In the genomic region with DNA sequence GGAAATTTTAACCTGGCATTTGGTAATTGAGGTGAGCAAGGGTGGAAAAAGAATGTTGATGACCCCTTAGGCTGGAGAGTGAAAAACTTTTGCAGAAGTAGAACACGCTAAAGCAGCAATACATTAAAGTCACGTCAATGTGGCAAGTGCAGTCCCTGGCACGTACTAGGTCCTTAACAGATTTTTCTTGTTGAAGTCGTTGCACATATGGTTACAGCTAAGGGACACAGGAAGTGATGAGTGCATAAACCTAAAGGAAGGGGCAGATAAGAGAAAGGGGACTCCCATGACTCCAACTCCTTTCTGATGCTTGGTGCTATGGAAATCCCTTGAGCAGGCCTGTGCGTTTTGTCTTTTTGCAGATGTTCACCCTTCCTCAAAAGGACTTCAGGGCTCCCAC, we compare ENCODE assay signal across 10 cellular contexts. TPM values are rescaled to one million over a fixed set of nuclear protein-coding genes. Genes with fewer than 3 reads are reported as not detected.
A peak's percentile ranks its signal among the peaks of the same experiment; 100 is the strongest.
DNase-seq lines count a peak whose midpoint lies in the region; ATAC-seq, FAIRE-seq and TF ChIP-seq lines count a peak whose summit lies in the region.
"Had no signal": no experiment of that assay in that cellular context is flagged by ENCODE, and none has a peak within 500 bp of the region (broad histone marks: within the 10 kb centered on the region; RNA-seq: fewer than 3 reads in every experiment).

No MANE protein-coding gene starts in this region.

- H4K20me1 ChIP-seq in GM12878 (ENCODE audit: control insufficient read depth, insufficient read depth), result no peaks in the 10 kb centered on the region

- no peak overlapping the region; the same call in 1 of the 2 replicates for H2AFZ ChIP-seq in GM12878 (ENCODE audit: control insufficient read depth, low read depth, low read length)

- POLR2A ChIA-PET in GM12878 (lab: Charles Lee), result no interaction called here
- POLR2A ChIA-PET in naive thymus-derived CD4-positive, alpha-beta T cell (lab: Charles Lee), result interaction anchor here (2.5 kb wide), 1 partner anchor 186 kb away, joined by 11 read pairs; a partner anchor contains a TSS

- no peaks in the 10 kb centered on the region; a peak in 1 of 4 replicates for H3K36me3 ChIP-seq in GM12878 (ENCODE audit: control insufficient read depth in 2 of 2, insufficient read depth in 2 of 2, low read length in 1 of 2)
- H3K36me3 ChIP-seq in naive thymus-derived CD4-positive, alpha-beta T cell (ENCODE audit: control insufficient read depth in 2 of 3, insufficient read depth in 3 of 3, low read length in 3 of 3), result no peaks in the 10 kb centered on the region

- WGBS in GM12878 (ENCODE audit: insufficient coverage, insufficient replicate concordance, low lambda C conversion rate, missing lambda C conversion rate), result 58% methylated on average over 5 of the region's 5 CpGs

- peak overlapping the region; percentile 80 for H3K4me3 ChIP-seq in GM12878
- H3K4me3 ChIP-seq in naive thymus-derived CD4-positive, alpha-beta T cell (ENCODE audit: low read length), result no peak overlapping the region

- H3K27ac ChIP-seq in GM12878 (ENCODE audit: control insufficient read depth, insufficient read depth), result peak overlapping the region; percentile 43; the same call in 1 of the 2 replicates
- no peak overlapping the region for H3K27ac ChIP-seq in naive thymus-derived CD4-positive, alpha-beta T cell (ENCODE audit: low read depth, low read length)
- H3K27ac ChIP-seq: HL-60 had no signal

- peak overlapping the region; percentile 78 for H3K4me2 ChIP-seq in GM12878 (ENCODE audit: control insufficient read depth, insufficient read depth)

- no peak for DNase-seq in CD14-positive monocyte (ENCODE audit: low spot score)
- DNase-seq in MV-4-11 (lab: John Stamatoyannopoulos, UW), result peak; percentile 68
- DNase-seq in GM12878 (ENCODE audit: low read depth, low spot score), result no peak
- no peak for DNase-seq in naive thymus-derived CD4-positive, alpha-beta T cell
- DNase-seq in dermis blood vessel endothelial cell, result no peak
- DNase-seq in NCI-H2107 treated with DMSO at 0.1 percent for 48 hours (lab: John Stamatoyannopoulos, UW; ENCODE audit: unreplicated experiment), result no peak
- DNase-seq in NCI-H748 (lab: John Stamatoyannopoulos, UW; ENCODE audit: unreplicated experiment), result no peak

- H3K4me1 Mint-ChIP-seq in CD14-positive monocyte, result peaks cover 20% of the 10 kb centered on the region
- H3K4me1 Mint-ChIP-seq in naive thymus-derived CD4-positive, alpha-beta T cell, result peaks cover 12 to 53% (median 26%) of the 10 kb centered on the region in 7 donors

- no TSS peak for BruUV-seq in GM12878 (replicated peaks; lab: Mats Ljungman, UMichigan)

- no peaks in the 10 kb centered on the region for H3K27me3 ChIP-seq in GM12878 (replicated peaks in 1 of 2; ENCODE audit: control insufficient read depth in 2 of 2, insufficient read depth in 2 of 2, low read length in 1 of 2)
- H3K27me3 ChIP-seq in naive thymus-derived CD4-positive, alpha-beta T cell (ENCODE audit: control insufficient read depth in 2 of 2, insufficient read depth in 2 of 2, low read length in 2 of 2), result no peaks in the 10 kb centered on the region

- H3K9ac ChIP-seq in GM12878 (ENCODE audit: control insufficient read depth, insufficient read depth, low read length), result peak overlapping the region; percentile 81

- RAD21 ChIA-PET in GM12878 (lab: Charles Lee; ENCODE audit: unreplicated experiment), result interaction anchor here (1.4 kb wide), 1 partner anchor 27 kb away, joined by 3 read pairs; no protein-coding TSS in a partner anchor

- SMC1A ChIA-PET in GM12878 (lab: Charles Lee; ENCODE audit: uncharacterized antibody, unreplicated experiment), result interaction anchor here (1.3 kb wide), 1 partner anchor 37 kb away, joined by 3 read pairs; no protein-coding TSS in a partner anchor

- no peaks in the 10 kb centered on the region for H3K9me3 ChIP-seq in GM12878 (replicated peaks; ENCODE audit: control insufficient read depth, insufficient read depth, low read length)
- no peaks in the 10 kb centered on the region for H3K9me3 ChIP-seq in naive thymus-derived CD4-positive, alpha-beta T cell (ENCODE audit: control insufficient read depth in 2 of 3, low read length in 3 of 3)

- TF ChIP-seq POLR2A in GM12878 (IDR thresholded peaks at IDR 0.05; ENCODE audit: low read depth, low read length), result no peak

- H3K4me1 ChIP-seq in GM12878 (ENCODE audit: control insufficient read depth, insufficient read depth, low read length), result peaks cover 11% of the 10 kb centered on the region
- peaks cover 6 to 12% of the 10 kb centered on the region in 2 donors for H3K4me1 ChIP-seq in naive thymus-derived CD4-positive, alpha-beta T cell (ENCODE audit: control insufficient read depth in 2 of 2, insufficient read depth in 2 of 2, low read length in 2 of 2)

- no peak for TF ChIP-seq EP300 in GM12878 (IDR thresholded peaks at IDR 0.05; ENCODE audit: borderline replicate concordance in 1 of 2, control insufficient read depth in 1 of 2, low read depth in 2 of 2, low read length in 2 of 2)

- peaks cover 2% of the 10 kb centered on the region for H3K79me2 ChIP-seq in GM12878 (ENCODE audit: control insufficient read depth, insufficient read depth, low read length)

- TF ChIP-seq RAD21 in GM12878 (IDR thresholded peaks at IDR 0.05; ENCODE audit: insufficient read depth, low read depth, low read length), result no peak

- H3K27me3 Mint-ChIP-seq in CD14-positive monocyte (ENCODE audit: low read depth in 3 of 3), result peaks cover 0 to 4% (median 1%) of the 10 kb centered on the region in 3 donors
- no peaks in the 10 kb centered on the region for H3K27me3 Mint-ChIP-seq in naive thymus-derived CD4-positive, alpha-beta T cell

- in situ Hi-C loops in GM12878 (cut with MboI), result no loop called here

- TF ChIP-seq CTCF in CD14-positive monocyte (IDR thresholded peaks at IDR 0.05), result no peak
- no peak for TF ChIP-seq CTCF in GM12878 (IDR thresholded peaks at IDR 0.05 in 2 of 3, conservative IDR thresholded peaks at IDR 0.05 in 1 of 3; ENCODE audit: control insufficient read depth in 2 of 3, extremely low read depth in 1 of 3, insufficient read depth in 1 of 3, low read depth in 3 of 3, low read length in 3 of 3)

- H3K36me3 Mint-ChIP-seq in CD14-positive monocyte, result peaks cover 8 to 16% of the 10 kb centered on the region in 2 donors
- peaks cover 0 to 23% (median 15%) of the 10 kb centered on the region in 5 donors for H3K36me3 Mint-ChIP-seq in naive thymus-derived CD4-positive, alpha-beta T cell

- FAIRE-seq in GM12878 (lab: Jason Lieb, UNC), result peak; percentile 86
- FAIRE-seq: small intestine had no signal

- H3K9me3 Mint-ChIP-seq in CD14-positive monocyte, result peaks cover 0 to 4% (median 0%) of the 10 kb centered on the region in 7 donors
- H3K9me3 Mint-ChIP-seq in naive thymus-derived CD4-positive, alpha-beta T cell, result no peaks in the 10 kb centered on the region

- intact Hi-C loops in CD14-positive monocyte (cut with micrococcal nuclease) (no loop called here), GM12878 (cut with micrococcal nuclease; ENCODE audit: unreplicated experiment) (loop anchor here (10.0 kb wide), 1 partner anchor 122 kb away; a partner anchor contains a TSS)
- intact Hi-C loops in naive thymus-derived CD4-positive, alpha-beta T cell (cut with micrococcal nuclease), result loop anchor here (2.0 to 10.0 kb wide), 6 partner anchors 172 to 1738 kb away; a partner anchor contains a TSS

- H3K27ac Mint-ChIP-seq in CD14-positive monocyte, result peak overlapping the region; percentile 76 to 96 (median 94)
- peak overlapping the region in 7 of 9 donors; percentile 84 to 97 (median 94) for H3K27ac Mint-ChIP-seq in naive thymus-derived CD4-positive, alpha-beta T cell

- no peak for ATAC-seq in GM12878
- ATAC-seq in naive thymus-derived CD4-positive, alpha-beta T cell, result no peak
- ATAC-seq in GM21528 (IDR thresholded peaks at IDR 0.05; ENCODE audit: low FRiP score, unreplicated experiment), result no peak

- peak overlapping the region; percentile 95 for H3K4me3 Mint-ChIP-seq in CD14-positive monocyte
- H3K4me3 Mint-ChIP-seq in naive thymus-derived CD4-positive, alpha-beta T cell, result peak overlapping the region; percentile 79 to 97 (median 94)

- CTCF ChIA-PET in GM12878 (lab: Yijun Ruan, JAX), result interaction anchor here (1.1 to 10.8 kb wide), 4 partner anchors 10 to 218 kb away, joined by 3 to 77 read pairs (median 5); a partner anchor contains a TSS
- CTCF ChIA-PET in naive thymus-derived CD4-positive, alpha-beta T cell (lab: Charles Lee), result interaction anchor here (1.0 kb wide), 1 partner anchor 58 kb away, joined by 3 read pairs; no protein-coding TSS in a partner anchor

RNA-seq across cellular contexts. Expression of a gene that starts 1.2 kb away (rescaled TPM):
- 1 to 10 TPM; 1.3 to 1.7 TPM for polyA plus RNA-seq in CD14-positive monocyte
- total RNA-seq in GM12878 (2013; cell fraction: nucleolus; rRNA removed), result 105 and 113 TPM in 2 replicates
- 18.7 and 22.8 TPM in 2 replicates for total RNA-seq in GM12878 (2014; rRNA removed)
- total RNA-seq in GM12878 (2014; rRNA removed; fragmentation: Illumina TruSeq; extraction: Trizol), result 13.6 and 14.4 TPM in 2 replicates
- 25.2 and 25.4 TPM in 2 replicates for total RNA-seq in GM12878 (2021)
- 21.2 TPM for polyA plus RNA-seq in GM12878 (2011; ENCODE audit: low read depth)
- 25.5 and 29.8 TPM in 2 replicates for polyA plus RNA-seq in GM12878 (2011; rRNA removed)
- 22.5 and 30.3 TPM in 2 replicates for polyA plus RNA-seq in GM12878 (2011; cell fraction: cytosol; rRNA removed)
- polyA plus RNA-seq in GM12878 (2011; cell fraction: nucleus; rRNA removed), result 273 and 333 TPM in 2 replicates
- polyA plus RNA-seq in GM12878 (2012), result 23.9 and 29.8 TPM in 2 replicates
- 16.9 and 17.5 TPM in 2 replicates for polyA plus RNA-seq in GM12878 (2014; fragmentation: Illumina TruSeq; extraction: Trizol)
- 1 to 10 TPM; 4.8 to 5.4 TPM for polyA plus RNA-seq in GM12878 (2014; fragmentation: Nextera tagmentation; extraction: Ambion mirVana)
- polyA plus RNA-seq in GM12878 (2014; rRNA removed), result 32.6 and 35.9 TPM in 2 replicates
- 10 to 100 TPM; 14.3 to 16.5 TPM for polyA plus RNA-seq in GM12878 (2016; fragmentation: Nextera tagmentation; extraction: Ambion mirVana)
- 12.0 and 18.2 TPM in 2 replicates for polyA minus RNA-seq in GM12878 (2011; rRNA and poly(A)+ RNA removed)
- polyA minus RNA-seq in GM12878 (2011; cell fraction: cytosol; rRNA and poly(A)+ RNA removed), result 5.3 and 8.0 TPM in 2 replicates
- polyA minus RNA-seq in GM12878 (2011; cell fraction: nucleus; rRNA and poly(A)+ RNA removed), result 32.4 and 40.9 TPM in 2 replicates
- 10 to 100 TPM; 25.1 to 79.2 (median 57.6) TPM for total RNA-seq in naive thymus-derived CD4-positive, alpha-beta T cell
- 1 to 10 TPM; 1.4 to 3.1 TPM for polyA plus RNA-seq in naive thymus-derived CD4-positive, alpha-beta T cell
- total RNA-seq in dermis blood vessel endothelial cell, result 8.2 and 9.0 TPM in 2 replicates

RNA-seq across cellular contexts. Expression of a gene that starts 19.5 kb away (rescaled TPM):
- polyA plus RNA-seq in CD14-positive monocyte (not detected), GM12878 (2011; rRNA removed) (0.15 TPM in 1 of 2 replicates, not detected in the other), GM12878 (2014; fragmentation: Illumina TruSeq; extraction: Trizol) (not detected in 2 replicates), GM12878 (2014; fragmentation: Nextera tagmentation; extraction: Ambion mirVana) (not detected), GM12878 (2014; rRNA removed) (not detected in 2 replicates), GM12878 (2016; fragmentation: Nextera tagmentation; extraction: Ambion mirVana) (not detected)
- not detected in 2 replicates for total RNA-seq in GM12878 (2013; cell fraction: nucleolus; rRNA removed)
- total RNA-seq in GM12878 (2014; rRNA removed) (not detected in 2 replicates), GM12878 (2014; rRNA removed; fragmentation: Illumina TruSeq; extraction: Trizol) (not detected in 2 replicates), GM12878 (2021) (not detected in 2 replicates), dermis blood vessel endothelial cell (not detected in 2 replicates)
- not detected for polyA plus RNA-seq in GM12878 (2011; ENCODE audit: low read depth)
- polyA plus RNA-seq in GM12878 (2011; cell fraction: cytosol; rRNA removed), result 0.16 and 0.17 TPM in 2 replicates
- 0.22 and 0.25 TPM in 2 replicates for polyA plus RNA-seq in GM12878 (2011; cell fraction: nucleus; rRNA removed)
- 0.15 TPM in 1 of 2 replicates, not detected in the other for polyA plus RNA-seq in GM12878 (2012)
- polyA minus RNA-seq in GM12878 (2011; rRNA and poly(A)+ RNA removed), result 0.41 TPM in 1 of 2 replicates, not detected in the other
- not detected in 2 replicates for polyA minus RNA-seq in GM12878 (2011; cell fraction: cytosol; rRNA and poly(A)+ RNA removed)
- not detected in 2 replicates for polyA minus RNA-seq in GM12878 (2011; cell fraction: nucleus; rRNA and poly(A)+ RNA removed)
- not detected for total RNA-seq in naive thymus-derived CD4-positive, alpha-beta T cell
- polyA plus RNA-seq in naive thymus-derived CD4-positive, alpha-beta T cell, result not detected
- polyA plus RNA-seq: small intestine had no signal

RNA-seq across cellular contexts. Expression of a gene that starts 28.2 kb away (rescaled TPM):
- polyA plus RNA-seq in CD14-positive monocyte (10 to 100 TPM; 34.2 to 41.1 TPM), GM12878 (2011; rRNA removed) (26.7 and 31.4 TPM in 2 replicates), GM12878 (2014; fragmentation: Illumina TruSeq; extraction: Trizol) (12.8 and 18.0 TPM in 2 replicates), GM12878 (2014; fragmentation: Nextera tagmentation; extraction: Ambion mirVana) (1 to 10 TPM; 3.8 to 6.6 TPM), GM12878 (2014; rRNA removed) (15.5 and 17.0 TPM in 2 replicates), GM12878 (2016; fragmentation: Nextera tagmentation; extraction: Ambion mirVana) (10 to 100 TPM; 18.7 to 22.8 TPM)
- total RNA-seq in GM12878 (2013; cell fraction: nucleolus; rRNA removed), result 65.9 and 76.0 TPM in 2 replicates
- total RNA-seq in GM12878 (2014; rRNA removed) (19.0 and 23.8 TPM in 2 replicates), GM12878 (2014; rRNA removed; fragmentation: Illumina TruSeq; extraction: Trizol) (12.6 and 16.1 TPM in 2 replicates), GM12878 (2021) (17.1 and 20.5 TPM in 2 replicates), dermis blood vessel endothelial cell (149 and 158 TPM in 2 replicates)
- 5.7 TPM for polyA plus RNA-seq in GM12878 (2011; ENCODE audit: low read depth)
- 24.4 and 28.4 TPM in 2 replicates for polyA plus RNA-seq in GM12878 (2011; cell fraction: cytosol; rRNA removed)
- 25.9 and 32.1 TPM in 2 replicates for polyA plus RNA-seq in GM12878 (2011; cell fraction: nucleus; rRNA removed)
- polyA plus RNA-seq in GM12878 (2012), result 8.1 and 9.8 TPM in 2 replicates
- 48.2 and 49.8 TPM in 2 replicates for polyA minus RNA-seq in GM12878 (2011; rRNA and poly(A)+ RNA removed)
- polyA minus RNA-seq in GM12878 (2011; cell fraction: cytosol; rRNA and poly(A)+ RNA removed), result 15.0 TPM in 2 replicates
- polyA minus RNA-seq in GM12878 (2011; cell fraction: nucleus; rRNA and poly(A)+ RNA removed), result 47.0 and 74.6 TPM in 2 replicates
- total RNA-seq in naive thymus-derived CD4-positive, alpha-beta T cell, result 10 to 100 TPM; 27.2 to 33.4 (median 30.7) TPM
- polyA plus RNA-seq in naive thymus-derived CD4-positive, alpha-beta T cell, result 10 to 100 TPM; 39.6 to 43.9 TPM

Comparison
In these comparisons a context has a peak if more than half of its experiments do, and no peak if none do; other contexts are left out.
1. intact Hi-C loops: an anchor here in GM12878 (10.0 kb wide) and naive thymus-derived CD4-positive, alpha-beta T cell (2.0 to 10.0 kb wide); none called in CD14-positive monocyte.